ENCODE assay signal across 8 cellular contexts in genomic region chr1:63524166-63524565, GRCh38. TPM values are rescaled to one million over a fixed set of nuclear protein-coding genes. Genes with fewer than 3 reads are reported as not detected.
DNase-seq lines count a peak whose midpoint lies in the region; ATAC-seq and TF ChIP-seq lines count a peak whose summit lies in the region.

No MANE protein-coding gene starts in this region.

- H3K9me3 Mint-ChIP-seq in CD4-positive, alpha-beta memory T cell, result no peaks in the 10 kb centered on the region
- no peaks in the 10 kb centered on the region for H3K9me3 Mint-ChIP-seq in nephron

- H3K4me3 Mint-ChIP-seq in CD4-positive, alpha-beta memory T cell, result peak overlapping the region; percentile 89 to 98 (median 93)
- peak overlapping the region; percentile 89 to 96 (median 95) for H3K4me3 Mint-ChIP-seq in nephron

- POLR2A ChIA-PET in CD4-positive, alpha-beta memory T cell (lab: Charles Lee; ENCODE audit: partially characterized antibody), result interaction anchor here (0.8 to 1.5 kb wide), 3 partner anchors 14 to 1089 kb away, joined by 3 to 4 read pairs (median 3); partner anchors contain the start of gene PGM1

- H3K27ac ChIP-seq in CD4-positive, alpha-beta memory T cell (ENCODE audit: low read depth, low read length), result peak overlapping the region; percentile 79
- H3K27ac ChIP-seq in cingulate gyrus (ENCODE audit: low read depth, low read length), result peak overlapping the region; percentile 100

- no peak for DNase-seq in CD4-positive, alpha-beta memory T cell
- DNase-seq in NB4 (ENCODE audit: low read depth), result peak; percentile 4
- DNase-seq in HCEC 1CT, result no peak
- no peak for DNase-seq in NCI-H524 (lab: John Stamatoyannopoulos, UW)

- no peaks in the 10 kb centered on the region for H3K36me3 ChIP-seq in CD4-positive, alpha-beta memory T cell (ENCODE audit: insufficient read depth, low read length)

- TF ChIP-seq CTCF in NB4 (IDR thresholded peaks at IDR 0.05; ENCODE audit: low read depth, low read length) (no peak), nephron (IDR thresholded peaks at IDR 0.05; ENCODE audit: unreplicated experiment in 3 of 3) (no peak)

- H3K4me1 Mint-ChIP-seq in CD4-positive, alpha-beta memory T cell, result peaks cover 7 to 50% (median 22%) of the 10 kb centered on the region in 4 donors
- peaks cover 19% of the 10 kb centered on the region for H3K4me1 Mint-ChIP-seq in nephron

- H3K4me3 ChIP-seq in CD4-positive, alpha-beta memory T cell (ENCODE audit: low read length in 2 of 2), result peak overlapping the region in 1 of 2 donors; percentile 92
- H3K4me3 ChIP-seq in NB4 (ENCODE audit: low read depth, low read length), result peak overlapping the region; percentile 95

- intact Hi-C loops in CD4-positive, alpha-beta memory T cell (cut with micrococcal nuclease), result loop anchor here (5.0 to 10.0 kb wide), 2 partner anchors 207 to 1731 kb away; no protein-coding TSS in a partner anchor

- TF ChIP-seq POLR2A in NB4 (IDR thresholded peaks at IDR 0.05; ENCODE audit: extremely low read depth, insufficient read length), result no peak

- CTCF ChIA-PET in CD4-positive, alpha-beta memory T cell (lab: Charles Lee; ENCODE audit: partially characterized antibody), result no interaction called here

- peaks cover 0 to 22% of the 10 kb centered on the region in 2 donors for H3K36me3 Mint-ChIP-seq in CD4-positive, alpha-beta memory T cell
- H3K36me3 Mint-ChIP-seq in nephron (ENCODE audit: low read depth), result peaks cover 11% of the 10 kb centered on the region

- no peaks in the 10 kb centered on the region for H3K9me3 ChIP-seq in CD4-positive, alpha-beta memory T cell (ENCODE audit: control insufficient read depth in 1 of 2, low read length in 2 of 2)

- H3K4me1 ChIP-seq in CD4-positive, alpha-beta memory T cell (ENCODE audit: insufficient read depth, low read length), result peaks cover 25% of the 10 kb centered on the region

- peak overlapping the region; percentile 93 to 99 (median 97) for H3K27ac Mint-ChIP-seq in CD4-positive, alpha-beta memory T cell
- peak overlapping the region; percentile 97 to 99 (median 99) for H3K27ac Mint-ChIP-seq in nephron

- H3K27me3 Mint-ChIP-seq in CD4-positive, alpha-beta memory T cell, result no peaks in the 10 kb centered on the region
- no peaks in the 10 kb centered on the region for H3K27me3 Mint-ChIP-seq in nephron (ENCODE audit: low read depth)

- no peak for ATAC-seq in HG02588 (IDR thresholded peaks at IDR 0.05; ENCODE audit: unreplicated experiment)
- ATAC-seq in HG03025 (IDR thresholded peaks at IDR 0.05; ENCODE audit: low FRiP score, unreplicated experiment), result no peak

- H3K27me3 ChIP-seq in CD4-positive, alpha-beta memory T cell (ENCODE audit: insufficient read depth, low read length), result no peaks in the 10 kb centered on the region

RNA-seq across cellular contexts. Expression of gene EFCAB7, which starts 0.8 kb away (rescaled TPM):
- 10 to 100 TPM in 1 of 2 experiments, 1 to 10 TPM in 1; 9.8 to 15.1 TPM for total RNA-seq in CD4-positive, alpha-beta memory T cell
- 1 to 10 TPM; 4.3 to 6.2 TPM for polyA plus RNA-seq in CD4-positive, alpha-beta memory T cell

RNA-seq across cellular contexts. Expression of gene ITGB3BP, which starts 1.1 kb away (rescaled TPM):
- total RNA-seq in CD4-positive, alpha-beta memory T cell, result 10 to 100 TPM; 26.4 to 27.8 TPM
- polyA plus RNA-seq in CD4-positive, alpha-beta memory T cell, result 10 to 100 TPM; 18.7 to 25.7 TPM
